ENCODE assay signal across 8 cellular contexts in the genomic region with DNA sequence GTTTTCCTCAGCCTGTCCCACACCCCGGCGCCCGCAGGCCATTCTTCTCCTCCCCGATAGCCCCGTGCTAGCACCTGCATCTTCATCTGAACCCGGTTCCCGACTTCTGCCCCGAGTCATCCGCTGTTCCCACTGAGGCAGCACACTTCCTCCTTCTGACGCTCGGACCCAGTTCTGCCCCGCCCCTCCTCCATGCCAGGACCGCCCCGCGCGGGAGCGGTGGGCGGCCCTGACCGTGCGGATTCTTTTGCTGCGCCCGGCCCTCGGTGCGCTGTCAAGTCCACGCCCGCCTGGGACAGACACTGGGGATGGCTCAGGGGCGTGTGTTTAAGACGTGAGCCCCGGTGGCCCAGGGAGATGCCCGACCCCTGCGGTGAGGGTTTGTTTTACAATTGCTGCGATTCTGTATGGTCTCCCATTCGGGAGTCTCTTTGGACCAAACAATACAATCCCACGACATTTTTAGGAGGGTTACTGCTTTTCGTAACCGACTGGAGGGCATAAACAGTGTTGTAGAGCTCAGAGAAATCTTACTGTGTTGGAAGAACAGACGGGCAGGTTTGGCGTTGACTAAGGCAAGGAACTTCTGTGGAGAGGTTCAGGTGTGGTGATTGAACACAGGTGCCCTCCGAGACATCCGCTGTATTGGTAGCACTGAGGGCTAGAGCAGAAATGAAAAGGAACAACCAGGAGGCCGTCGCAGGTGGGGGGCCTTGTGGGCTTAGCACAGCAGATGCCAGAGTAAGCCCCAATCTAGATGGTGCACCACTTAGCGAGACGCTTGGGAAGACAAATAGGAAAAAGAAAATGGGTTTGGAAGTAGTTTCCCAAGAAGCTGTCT. TPM values are rescaled to one million over a fixed set of nuclear protein-coding genes. Genes with fewer than 3 reads are reported as not detected.
DNase-seq lines count a peak whose midpoint lies in the region; ATAC-seq and TF ChIP-seq lines count a peak whose summit lies in the region.

No MANE protein-coding gene starts in this region.

- peaks cover 0 to 9% of the 10 kb centered on the region in 2 donors for H3K4me1 ChIP-seq in breast epithelium
- peaks cover 18 to 85% (median 61%) of the 10 kb centered on the region in 6 donors for H3K4me1 ChIP-seq in spleen

- H3K36me3 ChIP-seq in WERI-Rb-1 (peaks cover 7% of the 10 kb centered on the region; the same call in 1 of the 2 replicates), breast epithelium (no peaks in the 10 kb centered on the region), spleen (peaks cover 0 to 33% (median 0%) of the 10 kb centered on the region in 6 donors)

- intact Hi-C loops in breast epithelium (cut with DNase I; ENCODE audit: low total_unique reads): no loop called here
- intact Hi-C loops in spleen (cut with DNase I; ENCODE audit: low total_unique reads): no loop called here

- peak overlapping the region; percentile 60 for H3K4me3 ChIP-seq in WERI-Rb-1 (ENCODE audit: low read depth, low read length)
- peak overlapping the region; percentile 79 to 99 (median 91) for H3K4me3 ChIP-seq in breast epithelium
- H3K4me3 ChIP-seq in spleen: peak overlapping the region; percentile 71 to 100 (median 92)

- WGBS in spleen, 5 donors: 7 to 11% (median 8%) methylated on average over 41 to 44 of the region's 44 CpGs

- peak; percentile 68 for ATAC-seq in HG02885 (IDR thresholded peaks at IDR 0.05; ENCODE audit: poor library complexity, unreplicated experiment)

- H3K9me3 ChIP-seq in WERI-Rb-1 (ENCODE audit: severe bottlenecking) (no peaks in the 10 kb centered on the region), breast epithelium (no peaks in the 10 kb centered on the region), spleen (no peaks in the 10 kb centered on the region)

- TF ChIP-seq POLR2A in breast epithelium (IDR thresholded peaks at IDR 0.05) (no peak), spleen (IDR thresholded peaks at IDR 0.05) (no peak)

- peak overlapping the region; percentile 83 for H3K27ac ChIP-seq in WERI-Rb-1
- H3K27ac ChIP-seq in breast epithelium: peak overlapping the region; percentile 97 to 98
- peak overlapping the region; percentile 81 to 98 (median 94) for H3K27ac ChIP-seq in spleen

- H3K27me3 ChIP-seq in WERI-Rb-1 (ENCODE audit: insufficient read depth, low read depth, severe bottlenecking) (no peaks in the 10 kb centered on the region), breast epithelium (no peaks in the 10 kb centered on the region), spleen (replicated peaks in 1 of 7) (no peaks in the 10 kb centered on the region)

- TF ChIP-seq CTCF in WERI-Rb-1 (IDR thresholded peaks at IDR 0.05; ENCODE audit: low read depth, low read length) (no peak), breast epithelium (IDR thresholded peaks at IDR 0.05) (no peak), spleen (IDR thresholded peaks at IDR 0.05 in 8 of 11, conservative IDR thresholded peaks at IDR 0.05 in 3 of 11) (no peak)

- DNase-seq in NK-92 treated with Interleukin-12 subunit alpha and Interleukin-12 subunit beta, amount 100 ng/mL, for 24 hours (lab: John Stamatoyannopoulos, UW): peak; percentile 75
- DNase-seq in NK-92 (lab: John Stamatoyannopoulos, UW; ENCODE audit: unreplicated experiment) (no peak), NCI-H2029 (lab: John Stamatoyannopoulos, UW) (peak; percentile 89), WERI-Rb-1 (peak; percentile 92), breast epithelium (ENCODE audit: low spot score in 2 of 2) (peak; percentile 74 to 75), inferior parietal cortex (ENCODE audit: extremely low spot score) (peak; percentile 59), spleen (peak; percentile 94)

RNA-seq across cellular contexts. Expression of gene PTPN23, which starts 0.7 kb away (rescaled TPM):
- total RNA-seq in breast epithelium (10 to 100 TPM; 14.3 to 23.3 (median 18.4) TPM), spleen (100 to 1,000 TPM in 1 of 7 donors, 10 to 100 TPM in 6; 27.8 to 195 (median 49.8) TPM)
- polyA plus RNA-seq in spleen: 10 to 100 TPM in 1 of 3 donors, 1 to 10 TPM in 2; 5.0 to 19.1 (median 8.0) TPM
